In genomic region chr16:30604316-30604947, GRCh38 we compare ENCODE assay signal across 24 cellular contexts. TPM values are rescaled to one million over a fixed set of nuclear protein-coding genes. Genes with fewer than 3 reads are reported as not detected.
A peak's percentile ranks its signal among the peaks of the same experiment; 100 is the strongest.
DNase-seq lines count a peak whose midpoint lies in the region; ATAC-seq, FAIRE-seq and TF ChIP-seq lines count a peak whose summit lies in the region.
"Had no signal": no experiment of that assay in that cellular context is flagged by ENCODE, and none has a peak within 500 bp of the region (broad histone marks: within the 10 kb centered on the region; RNA-seq: fewer than 3 reads in every experiment).

No MANE protein-coding gene starts in this region.

- H3K4ac ChIP-seq in H1 (replicated peaks; ENCODE audit: insufficient read length, low read depth, low read length) (no peak overlapping the region), mesenchymal stem cell (ENCODE audit: low read depth in 1 of 2, low read length in 2 of 2) (no peak overlapping the region)

- H4K5ac ChIP-seq in H1 (ENCODE audit: insufficient read length, low read depth, low read length) = no peak overlapping the region

- H3K14ac ChIP-seq in H1 (ENCODE audit: insufficient read length) (no peak overlapping the region), mesenchymal stem cell (ENCODE audit: low read length in 2 of 2) (no peak overlapping the region)

- H3K4me1 Mint-ChIP-seq in stimulated activated naive CD8-positive, alpha-beta T cell treated with anti-CD3 and anti-CD28 coated beads, Interleukin-15, amount 100 ng/mL, for 72 hours = peaks cover 27% of the 10 kb centered on the region

- H3K27ac ChIP-seq in H1 (ENCODE audit: low read depth, low read length) (no peak overlapping the region), mesenchymal stem cell (ENCODE audit: low read length, poor library complexity, severe bottlenecking) (no peak overlapping the region)
- H3K27ac ChIP-seq: tibial artery had no signal

- no peak overlapping the region for H3K4me2 ChIP-seq in H1 (ENCODE audit: insufficient read depth in 1 of 2, low read depth in 2 of 2, low read length in 2 of 2)
- H3K4me2 ChIP-seq in mesenchymal stem cell (ENCODE audit: low read length, poor library complexity, severe bottlenecking) = no peak overlapping the region

- 94% methylated on average over 32 of the region's 49 CpGs; no CpG with 5 or more reads in 1 of the 2 experiments for WGBS in H1 (ENCODE audit: extremely low coverage in 1 of 2, insufficient coverage in 1 of 2, insufficient read length in 1 of 2, insufficient replicate concordance in 2 of 2, low coverage in 1 of 2, low lambda C conversion rate in 2 of 2, missing lambda C conversion rate in 1 of 2), 2 experiments
- 97% methylated on average over 49 of the region's 49 CpGs for WGBS in mesenchymal stem cell

- no peak for FAIRE-seq in H1 (lab: Jason Lieb, UNC)
- FAIRE-seq: astrocyte, keratinocyte, TTC549 had no signal

- H3K27me3 ChIP-seq in H1 (replicated peaks in 1 of 4; ENCODE audit: control insufficient read depth in 3 of 4, extremely low read depth in 1 of 4, insufficient read depth in 3 of 4, low read length in 3 of 4) = no peaks in the 10 kb centered on the region
- no peaks in the 10 kb centered on the region for H3K27me3 ChIP-seq in mesenchymal stem cell (ENCODE audit: control insufficient read depth in 1 of 2, insufficient read depth in 1 of 2, low read length in 2 of 2)
- H3K27me3 ChIP-seq: neutrophil, tibial artery had no signal

- no peak overlapping the region for H2BK12ac ChIP-seq in H1 (ENCODE audit: low read depth, low read length)
- no peak overlapping the region for H2BK12ac ChIP-seq in mesenchymal stem cell (ENCODE audit: low read length in 2 of 2)

- no peak for TF ChIP-seq RAD21 in H1 (IDR thresholded peaks at IDR 0.05 in 1 of 2, conservative IDR thresholded peaks at IDR 0.05 in 1 of 2; ENCODE audit: low read depth in 2 of 2, low read length in 2 of 2)

- no peak overlapping the region for H2BK15ac ChIP-seq in H1 (ENCODE audit: low read length)
- no peak overlapping the region for H2BK15ac ChIP-seq in mesenchymal stem cell (ENCODE audit: low read depth, poor library complexity, severe bottlenecking)

- no peak overlapping the region for H2BK120ac ChIP-seq in H1 (replicated peaks; ENCODE audit: low read depth, low read length)
- no peak overlapping the region for H2BK120ac ChIP-seq in mesenchymal stem cell (ENCODE audit: low read depth, low read length)

- H4K8ac ChIP-seq in H1 (ENCODE audit: extremely low read depth, insufficient read depth, low read length) = peak overlapping the region; percentile 3; the same call in 1 of the 2 replicates
- H4K8ac ChIP-seq in mesenchymal stem cell (ENCODE audit: low read length) = no peak overlapping the region

- peaks cover 0 to 2% of the 10 kb centered on the region in 2 experiments for H4K20me1 ChIP-seq in H1 (replicated peaks in 1 of 2; ENCODE audit: control insufficient read depth in 1 of 2, insufficient read depth in 2 of 2, low read length in 2 of 2)

- no peaks in the 10 kb centered on the region for H3K9me3 Mint-ChIP-seq in stimulated activated naive CD8-positive, alpha-beta T cell treated with anti-CD3 and anti-CD28 coated beads, Interleukin-15, amount 100 ng/mL, for 72 hours
- H3K9me3 Mint-ChIP-seq: activated CD4-positive, alpha-beta memory T cell treated with anti-CD3 and anti-CD28 coated beads, Interleukin-2, amount 10 ng/mL, durations not matched to agents 7 days and 5 days; activated naive CD4-positive, alpha-beta T cell treated with anti-CD3 and anti-CD28 coated beads, Interleukin-2, amount 50 U/mL, for 24 hours had no signal

- H3K79me1 ChIP-seq in H1 (ENCODE audit: low read depth, low read length) (no peaks in the 10 kb centered on the region; the same call in 1 of the 2 replicates), mesenchymal stem cell (replicated peaks; ENCODE audit: low read length, poor library complexity, severe bottlenecking) (peaks cover 31% of the 10 kb centered on the region)

- H3K9ac ChIP-seq in H1 (replicated peaks in 1 of 4; ENCODE audit: extremely low read depth in 1 of 4, low read depth in 3 of 4, low read length in 3 of 4) = no peak overlapping the region
- H3K9ac ChIP-seq in mesenchymal stem cell (ENCODE audit: low read length) = peak overlapping the region; percentile 43

- no peaks in the 10 kb centered on the region for H3K27me3 Mint-ChIP-seq in stimulated activated naive CD8-positive, alpha-beta T cell treated with anti-CD3 and anti-CD28 coated beads, Interleukin-15, amount 100 ng/mL, for 72 hours
- H3K27me3 Mint-ChIP-seq: activated CD4-positive, alpha-beta memory T cell treated with anti-CD3 and anti-CD28 coated beads, Interleukin-2, amount 10 ng/mL, durations not matched to agents 7 days and 5 days; activated naive CD4-positive, alpha-beta T cell treated with anti-CD3 and anti-CD28 coated beads, Interleukin-2, amount 50 U/mL, for 24 hours; progenitor cell of endocrine pancreas had no signal

- CTCF ChIA-PET in H1 (lab: Charles Lee; ENCODE audit: partially characterized antibody) = interaction anchor here (1.4 to 3.7 kb wide), 4 partner anchors 11 to 63 kb away, joined by 3 to 13 read pairs (median 6); no protein-coding TSS in a partner anchor

- H3K56ac ChIP-seq in H1 (replicated peaks; ENCODE audit: insufficient read length, low read depth, low read length) = no peak overlapping the region

- H3K79me2 ChIP-seq in H1 (ENCODE audit: control insufficient read depth in 1 of 2, insufficient read depth in 2 of 2, low read length in 2 of 2) = 0 out of 4 replicates have a peak, but pooled peaks cover 0 to 5% of the 10 kb centered on the region in 2 experiments

- peak; percentile 28 for ATAC-seq in stimulated activated naive CD8-positive, alpha-beta T cell treated with anti-CD3 and anti-CD28 coated beads, Interleukin-15, amount 100 ng/mL, for 72 hours
- no peak for ATAC-seq in stimulated activated naive CD8-positive, alpha-beta T cell treated with anti-CD3 and anti-CD28 coated beads, Interleukin-15, Interleukin-2, amounts not matched to agents 100 U/mL and 50 U/mL, for 24 hours
- no peak for ATAC-seq in GM18502 (IDR thresholded peaks at IDR 0.05; ENCODE audit: poor library complexity, unreplicated experiment)
- ATAC-seq: activated CD4-positive, CD25-positive, alpha-beta regulatory T cell treated with anti-CD3 and anti-CD28 coated beads, Interleukin-2, amount 50 U/mL, for 24 hours had no signal

- H3K27ac Mint-ChIP-seq in stimulated activated naive CD8-positive, alpha-beta T cell treated with anti-CD3 and anti-CD28 coated beads, Interleukin-15, amount 100 ng/mL, for 72 hours = no peak overlapping the region
- H3K27ac Mint-ChIP-seq: activated CD4-positive, alpha-beta memory T cell treated with anti-CD3 and anti-CD28 coated beads, Interleukin-2, amount 10 ng/mL, durations not matched to agents 7 days and 5 days; progenitor cell of endocrine pancreas had no signal

- no peak for DNase-seq in stimulated activated naive CD8-positive, alpha-beta T cell treated with anti-CD3 and anti-CD28 coated beads, Interleukin-15, amount 100 ng/mL, for 72 hours
- DNase-seq in stimulated activated naive CD8-positive, alpha-beta T cell treated with anti-CD3 and anti-CD28 coated beads, Interleukin-15, Interleukin-2, amounts not matched to agents 100 U/mL and 50 U/mL, for 24 hours = no peak
- no peak for DNase-seq in H1 (ENCODE audit: low read depth in 1 of 2, low spot score in 2 of 2)
- no peak for DNase-seq in mesenchymal stem cell
- no peak for DNase-seq in AML-193 (lab: John Stamatoyannopoulos, UW)
- no peak for DNase-seq in midbrain (lab: John Stamatoyannopoulos, UW)
- no peak for DNase-seq in Ammon's horn (ENCODE audit: low spot score)
- DNase-seq: activated CD4-positive, alpha-beta memory T cell treated with anti-CD3 and anti-CD28 coated beads, Interleukin-2, amount 10 ng/mL, durations not matched to agents 7 days and 5 days; activated CD8-positive, alpha-beta memory T cell treated with anti-CD3 and anti-CD28 coated beads, Interleukin-2, amount 50 U/mL, for 48 hours; DMS53; H7; NCI-H1417 treated with DMSO at 0.1 percent for 48 hours; RPMI8226; stimulated activated naive CD4-positive, alpha-beta T cell treated with Interleukin-2 at 50 U/mL for 16 hours; tibial artery had no signal

- H3K4me3 Mint-ChIP-seq in stimulated activated naive CD8-positive, alpha-beta T cell treated with anti-CD3 and anti-CD28 coated beads, Interleukin-15, amount 100 ng/mL, for 72 hours = no peak overlapping the region
- H3K4me3 Mint-ChIP-seq: activated CD4-positive, alpha-beta memory T cell treated with anti-CD3 and anti-CD28 coated beads, Interleukin-2, amount 10 ng/mL, durations not matched to agents 7 days and 5 days; activated naive CD4-positive, alpha-beta T cell treated with anti-CD3 and anti-CD28 coated beads, Interleukin-2, amount 50 U/mL, for 24 hours had no signal

- H4K91ac ChIP-seq in H1 (replicated peaks; ENCODE audit: insufficient read length, low read length) (no peak overlapping the region), mesenchymal stem cell (ENCODE audit: low read length) (no peak overlapping the region)

- no peak for TF ChIP-seq POLR2A in H1 (IDR thresholded peaks at IDR 0.05; ENCODE audit: control extremely low read depth in 1 of 2, low read depth in 2 of 2, low read length in 2 of 2)

- no peak overlapping the region for H2BK20ac ChIP-seq in H1 (ENCODE audit: low read length)

- no peaks in the 10 kb centered on the region for H3K9me3 ChIP-seq in H1 (ENCODE audit: insufficient read depth in 2 of 2, low read depth in 1 of 2, low read length in 1 of 2)
- H3K9me3 ChIP-seq in mesenchymal stem cell (ENCODE audit: control insufficient read depth, low read length) = no peaks in the 10 kb centered on the region
- H3K9me3 ChIP-seq: neutrophil, tibial artery had no signal

- POLR2A ChIA-PET in H1 (lab: Charles Lee; ENCODE audit: partially characterized antibody) = interaction anchor here (0.8 to 1.5 kb wide), 2 partner anchors 39 to 70 kb away, joined by 3 to 5 read pairs; partner anchors contain the start of gene ZNF747

- H3K4me1 ChIP-seq in H1 (replicated peaks in 1 of 4; ENCODE audit: control insufficient read depth in 3 of 4, insufficient read depth in 4 of 4, low read length in 3 of 4) (peaks cover 0 to 2% (median 0%) of the 10 kb centered on the region in 4 experiments; a peak in 2 of 7 replicates), mesenchymal stem cell (ENCODE audit: control insufficient read depth, insufficient read depth, low read depth, low read length) (peaks cover 4% of the 10 kb centered on the region)

- H3K36me3 ChIP-seq in H1 (ENCODE audit: control insufficient read depth in 2 of 4, insufficient read depth in 4 of 4, low read length in 3 of 4) = peaks cover 6 to 36% (median 24%) of the 10 kb centered on the region in 4 experiments; a peak in 7 of 8 replicates
- H3K36me3 ChIP-seq in mesenchymal stem cell (ENCODE audit: control insufficient read depth in 1 of 2, insufficient read depth in 2 of 2, low read depth in 1 of 2, low read length in 2 of 2) = peaks cover 41 to 50% of the 10 kb centered on the region in 2 experiments

- TF ChIP-seq CTCF in H1 (IDR thresholded peaks at IDR 0.05; ENCODE audit: control extremely low read depth in 1 of 3, insufficient read depth in 1 of 3, low read depth in 1 of 3, low read length in 3 of 3) = no peak

- H2AK5ac ChIP-seq in H1 (ENCODE audit: low read depth, low read length) (no peak overlapping the region), mesenchymal stem cell (ENCODE audit: low read length, severe bottlenecking) (no peak overlapping the region)

- peaks cover 2% of the 10 kb centered on the region; the same call in 1 of the 2 replicates for H3K23me2 ChIP-seq in H1 (ENCODE audit: low read depth, low read length)

- no peak for TF ChIP-seq EP300 in H1 (IDR thresholded peaks at IDR 0.05; ENCODE audit: borderline replicate concordance in 1 of 2, low read depth in 2 of 2, low read length in 2 of 2)

- H3K4me3 ChIP-seq in H1 (ENCODE audit: extremely low read depth in 1 of 4, insufficient read depth in 2 of 4, low read depth in 3 of 4, low read length in 4 of 4) (no peak overlapping the region), mesenchymal stem cell (ENCODE audit: insufficient read depth in 1 of 2, low read depth in 1 of 2, low read length in 2 of 2) (no peak overlapping the region)
- H3K4me3 ChIP-seq: tibial artery had no signal

- H3K23ac ChIP-seq in H1 (ENCODE audit: insufficient read length) (no peak overlapping the region), mesenchymal stem cell (ENCODE audit: low read length in 2 of 2) (no peak overlapping the region)

- H2AFZ ChIP-seq in H1 (ENCODE audit: low read length) (no peak overlapping the region), mesenchymal stem cell (ENCODE audit: low read depth, low read length) (no peak overlapping the region)

- no peak overlapping the region for H3K18ac ChIP-seq in H1 (ENCODE audit: extremely low read depth, low read length)
- H3K18ac ChIP-seq in mesenchymal stem cell (ENCODE audit: low read depth in 1 of 2, low read length in 2 of 2) = no peak overlapping the region

- no peak overlapping the region for H2BK5ac ChIP-seq in H1 (ENCODE audit: low read depth, low read length)
- H2BK5ac ChIP-seq in mesenchymal stem cell (ENCODE audit: low read depth, low read length, poor library complexity, severe bottlenecking) = no peak overlapping the region

RNA-seq across cellular contexts. Expression of gene ZNF689, which starts 5.8 kb away (rescaled TPM):
- total RNA-seq in H1 (2021; fragmentation: NEBNext Ultra II Directional; extraction: Animal tissue kit (Norgen Biotek cat#: 25700)) = 14.2 and 14.3 TPM in 2 replicates
- 15.3 and 19.0 TPM in 2 replicates for polyA plus RNA-seq in H1 (2011; rRNA removed)
- 12.5 TPM for polyA plus RNA-seq in H1 (2011; cell fraction: cytosol; rRNA removed)
- 10.7 TPM for polyA plus RNA-seq in H1 (2011; cell fraction: nucleus; rRNA removed)
- 9.2 to 11.6 TPM (median 11.0 TPM) in 4 replicates for polyA plus RNA-seq in H1 (2012, experiment 1 of 2)
- polyA plus RNA-seq in H1 (2012, experiment 2 of 2) = 15.1 TPM
- 9.9 TPM for polyA plus RNA-seq in H1 (2013, experiment 1 of 2)
- polyA plus RNA-seq in H1 (2013, experiment 2 of 2) = 9.7 TPM
- polyA minus RNA-seq in H1 (2011; rRNA and poly(A)+ RNA removed) = 14.8 and 15.0 TPM in 2 replicates
- polyA minus RNA-seq in H1 (2011; cell fraction: cytosol; rRNA and poly(A)+ RNA removed) = 24.1 TPM
- polyA minus RNA-seq in H1 (2011; cell fraction: nucleus; rRNA and poly(A)+ RNA removed) = 9.4 TPM
- polyA plus RNA-seq in mesenchymal stem cell (2013, experiment 1 of 2) = 7.4 TPM
- 6.7 TPM for polyA plus RNA-seq in mesenchymal stem cell (2013, experiment 2 of 2)

RNA-seq across cellular contexts. Expression of gene ZNF785, which starts 18.9 kb away (rescaled TPM):
- total RNA-seq in H1 (2021; fragmentation: NEBNext Ultra II Directional; extraction: Animal tissue kit (Norgen Biotek cat#: 25700)) = 12.9 and 14.8 TPM in 2 replicates
- 8.6 and 11.7 TPM in 2 replicates for polyA plus RNA-seq in H1 (2011; rRNA removed)
- 13.3 TPM for polyA plus RNA-seq in H1 (2011; cell fraction: cytosol; rRNA removed)
- polyA plus RNA-seq in H1 (2011; cell fraction: nucleus; rRNA removed) = 14.2 TPM
- 7.3 to 12.2 TPM (median 10.2 TPM) in 4 replicates for polyA plus RNA-seq in H1 (2012, experiment 1 of 2)
- polyA plus RNA-seq in H1 (2012, experiment 2 of 2) = 5.7 TPM
- polyA plus RNA-seq in H1 (2013, experiment 1 of 2) = 8.0 TPM
- polyA plus RNA-seq in H1 (2013, experiment 2 of 2) = 7.3 TPM
- 6.1 and 6.8 TPM in 2 replicates for polyA minus RNA-seq in H1 (2011; rRNA and poly(A)+ RNA removed)
- polyA minus RNA-seq in H1 (2011; cell fraction: cytosol; rRNA and poly(A)+ RNA removed) = 6.2 TPM
- polyA minus RNA-seq in H1 (2011; cell fraction: nucleus; rRNA and poly(A)+ RNA removed) = 14.3 TPM
- 3.1 TPM for polyA plus RNA-seq in mesenchymal stem cell (2013, experiment 1 of 2)
- polyA plus RNA-seq in mesenchymal stem cell (2013, experiment 2 of 2) = 3.3 TPM
- total RNA-seq: G401 had no signal

RNA-seq across cellular contexts. Expression of gene ZNF688, which starts 32.9 kb away (rescaled TPM):
- 3.5 and 3.7 TPM in 2 replicates for total RNA-seq in H1 (2021; fragmentation: NEBNext Ultra II Directional; extraction: Animal tissue kit (Norgen Biotek cat#: 25700))
- polyA plus RNA-seq in H1 (2011; rRNA removed) = 2.7 and 6.3 TPM in 2 replicates
- 3.3 TPM for polyA plus RNA-seq in H1 (2011; cell fraction: cytosol; rRNA removed)
- 5.4 TPM for polyA plus RNA-seq in H1 (2011; cell fraction: nucleus; rRNA removed)
- 3.0 to 4.6 TPM (median 3.6 TPM) in 4 replicates for polyA plus RNA-seq in H1 (2012, experiment 1 of 2)
- polyA plus RNA-seq in H1 (2012, experiment 2 of 2) = 1.7 TPM
- polyA plus RNA-seq in H1 (2013, experiment 1 of 2) = 3.8 TPM
- polyA plus RNA-seq in H1 (2013, experiment 2 of 2) = 2.6 TPM
- polyA minus RNA-seq in H1 (2011; rRNA and poly(A)+ RNA removed) = 0.63 TPM in 2 replicates
- polyA minus RNA-seq in H1 (2011; cell fraction: cytosol; rRNA and poly(A)+ RNA removed) = 3.4 TPM
- 3.1 TPM for polyA minus RNA-seq in H1 (2011; cell fraction: nucleus; rRNA and poly(A)+ RNA removed)
- polyA plus RNA-seq in mesenchymal stem cell (2013, experiment 1 of 2) = 6.7 TPM
- 7.8 TPM for polyA plus RNA-seq in mesenchymal stem cell (2013, experiment 2 of 2)

RNA-seq across cellular contexts. Expression of gene ZNF764, which starts 46.3 kb away (rescaled TPM):
- 7.7 and 8.4 TPM in 2 replicates for total RNA-seq in H1 (2021; fragmentation: NEBNext Ultra II Directional; extraction: Animal tissue kit (Norgen Biotek cat#: 25700))
- polyA plus RNA-seq in H1 (2011; rRNA removed) = 5.7 and 8.3 TPM in 2 replicates
- polyA plus RNA-seq in H1 (2011; cell fraction: cytosol; rRNA removed) = 5.5 TPM
- polyA plus RNA-seq in H1 (2011; cell fraction: nucleus; rRNA removed) = 8.2 TPM
- polyA plus RNA-seq in H1 (2012, experiment 1 of 2) = 4.7 to 5.7 TPM (median 5.0 TPM) in 4 replicates
- polyA plus RNA-seq in H1 (2012, experiment 2 of 2) = 5.7 TPM
- 4.9 TPM for polyA plus RNA-seq in H1 (2013, experiment 1 of 2)
- 4.6 TPM for polyA plus RNA-seq in H1 (2013, experiment 2 of 2)
- polyA minus RNA-seq in H1 (2011; rRNA and poly(A)+ RNA removed) = 2.0 and 2.3 TPM in 2 replicates
- 7.2 TPM for polyA minus RNA-seq in H1 (2011; cell fraction: cytosol; rRNA and poly(A)+ RNA removed)
- 4.4 TPM for polyA minus RNA-seq in H1 (2011; cell fraction: nucleus; rRNA and poly(A)+ RNA removed)
- polyA plus RNA-seq in mesenchymal stem cell (2013, experiment 1 of 2) = 6.1 TPM
- polyA plus RNA-seq in mesenchymal stem cell (2013, experiment 2 of 2) = 5.7 TPM

RNA-seq across cellular contexts. Expression of gene PRR14, which starts 46.3 kb away (rescaled TPM):
- total RNA-seq in H1 (2021; fragmentation: NEBNext Ultra II Directional; extraction: Animal tissue kit (Norgen Biotek cat#: 25700)) = 16.1 and 18.9 TPM in 2 replicates
- 3.6 and 8.7 TPM in 2 replicates for polyA plus RNA-seq in H1 (2011; rRNA removed)
- 2.8 TPM for polyA plus RNA-seq in H1 (2011; cell fraction: cytosol; rRNA removed)
- polyA plus RNA-seq in H1 (2011; cell fraction: nucleus; rRNA removed) = 13.6 TPM
- polyA plus RNA-seq in H1 (2012, experiment 1 of 2) = 10.6 to 13.7 TPM (median 12.0 TPM) in 4 replicates
- polyA plus RNA-seq in H1 (2012, experiment 2 of 2) = 11.9 TPM
- 17.6 TPM for polyA plus RNA-seq in H1 (2013, experiment 1 of 2)
- 17.2 TPM for polyA plus RNA-seq in H1 (2013, experiment 2 of 2)
- 1.1 and 2.8 TPM in 2 replicates for polyA minus RNA-seq in H1 (2011; rRNA and poly(A)+ RNA removed)
- polyA minus RNA-seq in H1 (2011; cell fraction: cytosol; rRNA and poly(A)+ RNA removed) = 5.3 TPM
- 10.0 TPM for polyA minus RNA-seq in H1 (2011; cell fraction: nucleus; rRNA and poly(A)+ RNA removed)
- polyA plus RNA-seq in mesenchymal stem cell (2013, experiment 1 of 2) = 38.9 TPM
- polyA plus RNA-seq in mesenchymal stem cell (2013, experiment 2 of 2) = 37.7 TPM
